In the genomic region with DNA sequence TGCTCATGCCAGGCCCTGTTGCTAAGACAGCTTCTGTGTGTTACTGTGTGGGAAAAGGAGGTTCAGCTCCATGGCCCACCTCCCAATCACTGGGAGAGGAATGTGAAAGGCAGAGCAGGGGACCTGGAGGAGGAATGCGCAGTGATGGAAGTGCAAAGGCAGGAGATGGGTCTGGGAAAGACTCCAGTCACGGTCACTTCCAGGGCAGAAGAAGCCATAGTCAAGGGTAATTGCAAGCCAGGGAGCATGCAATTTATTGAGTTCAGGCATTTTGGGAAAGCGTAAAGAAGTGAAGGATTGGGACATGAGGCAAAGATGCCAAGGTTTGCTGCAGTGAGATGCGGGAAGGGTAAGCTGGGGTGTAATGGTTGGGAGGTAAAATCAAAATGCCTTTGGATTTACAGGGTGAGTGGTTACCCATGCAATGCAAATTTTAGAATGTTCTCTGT, we compare ENCODE assay signal across 23 cellular contexts.
"Had no signal": no experiment of that assay in that cellular context is flagged by ENCODE, and none has a peak within 500 bp of the region (broad histone marks: within the 10 kb centered on the region; RNA-seq: fewer than 3 reads in every experiment).

No MANE protein-coding gene starts in this region.

- DNase-seq: activated CD8-positive, alpha-beta memory T cell treated with anti-CD3 and anti-CD28 coated beads for 24 hours; activated effector memory CD4-positive, alpha-beta T cell treated with Interleukin-2 at 50 U/mL for 16 hours; activated naive CD4-positive, alpha-beta T cell treated with Interleukin-2 at 50 U/mL for 16 hours; central memory CD4-positive, alpha-beta T cell; effector CD4-positive, alpha-beta T cell; islet precursor cell; left cardiac atrium; left ventricle myocardium superior; mucosa of descending colon; stimulated activated CD4-positive, alpha-beta T cell treated with anti-CD3 and anti-CD28 coated beads, Interleukin-12 subunit alpha, Interleukin-12 subunit beta, amount 100 ng/mL, for 4 hours; stimulated activated CD4-positive, alpha-beta T cell treated with anti-CD3 and anti-CD28 coated beads, Interleukin-4, amount 100 ng/mL, for 24 hours; stimulated activated naive CD8-positive, alpha-beta T cell treated with anti-CD3 and anti-CD28 coated beads, Interleukin-15, amount 100 ng/mL, for 72 hours; T-helper 2 cell; tibial artery had no signal

- H3K36me3 ChIP-seq: neutrophil, tibial artery had no signal

- H3K27me3 ChIP-seq: neutrophil had no signal

- H3K4me1 Mint-ChIP-seq: stimulated activated effector memory CD8-positive, alpha-beta T cell treated with anti-CD3 and anti-CD28 coated beads, Interleukin-12 subunit alpha, Interleukin-12 subunit beta, amount 100 ng/mL, for 72 hours; stimulated activated naive CD8-positive, alpha-beta T cell treated with anti-CD3 and anti-CD28 coated beads, Interleukin-15, amount 100 ng/mL, for 72 hours had no signal

- H3K27ac ChIP-seq: epithelial cell of prostate, neutrophil, skin epidermis, tibial artery had no signal

- ATAC-seq: left cardiac atrium; left ventricle myocardium superior; mucosa of descending colon; natural killer cell treated with Interleukin-12 subunit alpha and Interleukin-12 subunit beta and Interleukin-15 and Interleukin-18, amount 100 ng/mL, for 72 hours; sciatic nerve; stimulated activated effector memory CD8-positive, alpha-beta T cell treated with anti-CD3 and anti-CD28 coated beads, Interleukin-12 subunit alpha, Interleukin-12 subunit beta, amount 100 ng/mL, for 72 hours; stimulated activated naive CD8-positive, alpha-beta T cell treated with anti-CD3 and anti-CD28 coated beads, Interleukin-15, amount 100 ng/mL, for 72 hours had no signal

- H3K27me3 Mint-ChIP-seq: activated naive CD8-positive, alpha-beta T cell; progenitor cell of endocrine pancreas; stimulated activated naive CD8-positive, alpha-beta T cell treated with anti-CD3 and anti-CD28 coated beads, Interleukin-15, amount 100 ng/mL, for 72 hours had no signal

- H3K27ac Mint-ChIP-seq: activated naive CD8-positive, alpha-beta T cell; dendritic cell treated with granulocyte-macrophage colony-stimulating factor and Interleukin-4, amounts not matched to agents 40 ng/mL and 50 ng/mL, for 4 days; natural killer cell treated with Interleukin-12 subunit alpha and Interleukin-12 subunit beta and Interleukin-15 and Interleukin-18, amount 100 ng/mL, for 72 hours; progenitor cell of endocrine pancreas; stimulated activated effector memory CD8-positive, alpha-beta T cell treated with anti-CD3 and anti-CD28 coated beads, Interleukin-12 subunit alpha, Interleukin-12 subunit beta, amount 100 ng/mL, for 72 hours had no signal

- H3K36me3 Mint-ChIP-seq: activated naive CD8-positive, alpha-beta T cell; natural killer cell treated with Interleukin-12 subunit alpha and Interleukin-12 subunit beta and Interleukin-15 and Interleukin-18, amount 100 ng/mL, for 72 hours; stimulated activated effector memory CD8-positive, alpha-beta T cell treated with anti-CD3 and anti-CD28 coated beads, Interleukin-12 subunit alpha, Interleukin-12 subunit beta, amount 100 ng/mL, for 72 hours had no signal

- H3K4me1 ChIP-seq: tibial artery had no signal

- H3K4me3 Mint-ChIP-seq: activated naive CD8-positive, alpha-beta T cell; dendritic cell treated with granulocyte-macrophage colony-stimulating factor and Interleukin-4, amounts not matched to agents 40 ng/mL and 50 ng/mL, for 4 days; natural killer cell treated with Interleukin-12 subunit alpha and Interleukin-12 subunit beta and Interleukin-15 and Interleukin-18, amount 100 ng/mL, for 72 hours; stimulated activated effector memory CD8-positive, alpha-beta T cell treated with anti-CD3 and anti-CD28 coated beads, Interleukin-12 subunit alpha, Interleukin-12 subunit beta, amount 100 ng/mL, for 72 hours; stimulated activated naive CD8-positive, alpha-beta T cell treated with anti-CD3 and anti-CD28 coated beads, Interleukin-15, amount 100 ng/mL, for 72 hours had no signal

- H3K9me3 Mint-ChIP-seq: dendritic cell treated with granulocyte-macrophage colony-stimulating factor and Interleukin-4, amounts not matched to agents 40 ng/mL and 50 ng/mL, for 4 days; natural killer cell treated with Interleukin-12 subunit alpha and Interleukin-12 subunit beta and Interleukin-15 and Interleukin-18, amount 100 ng/mL, for 72 hours; stimulated activated effector memory CD8-positive, alpha-beta T cell treated with anti-CD3 and anti-CD28 coated beads, Interleukin-12 subunit alpha, Interleukin-12 subunit beta, amount 100 ng/mL, for 72 hours; stimulated activated naive CD8-positive, alpha-beta T cell treated with anti-CD3 and anti-CD28 coated beads, Interleukin-15, amount 100 ng/mL, for 72 hours had no signal

- H3K4me3 ChIP-seq: mucosa of descending colon, skin epidermis, tibial artery had no signal

- H3K9me3 ChIP-seq: mucosa of descending colon, neutrophil, tibial artery had no signal
